In the genomic region with DNA sequence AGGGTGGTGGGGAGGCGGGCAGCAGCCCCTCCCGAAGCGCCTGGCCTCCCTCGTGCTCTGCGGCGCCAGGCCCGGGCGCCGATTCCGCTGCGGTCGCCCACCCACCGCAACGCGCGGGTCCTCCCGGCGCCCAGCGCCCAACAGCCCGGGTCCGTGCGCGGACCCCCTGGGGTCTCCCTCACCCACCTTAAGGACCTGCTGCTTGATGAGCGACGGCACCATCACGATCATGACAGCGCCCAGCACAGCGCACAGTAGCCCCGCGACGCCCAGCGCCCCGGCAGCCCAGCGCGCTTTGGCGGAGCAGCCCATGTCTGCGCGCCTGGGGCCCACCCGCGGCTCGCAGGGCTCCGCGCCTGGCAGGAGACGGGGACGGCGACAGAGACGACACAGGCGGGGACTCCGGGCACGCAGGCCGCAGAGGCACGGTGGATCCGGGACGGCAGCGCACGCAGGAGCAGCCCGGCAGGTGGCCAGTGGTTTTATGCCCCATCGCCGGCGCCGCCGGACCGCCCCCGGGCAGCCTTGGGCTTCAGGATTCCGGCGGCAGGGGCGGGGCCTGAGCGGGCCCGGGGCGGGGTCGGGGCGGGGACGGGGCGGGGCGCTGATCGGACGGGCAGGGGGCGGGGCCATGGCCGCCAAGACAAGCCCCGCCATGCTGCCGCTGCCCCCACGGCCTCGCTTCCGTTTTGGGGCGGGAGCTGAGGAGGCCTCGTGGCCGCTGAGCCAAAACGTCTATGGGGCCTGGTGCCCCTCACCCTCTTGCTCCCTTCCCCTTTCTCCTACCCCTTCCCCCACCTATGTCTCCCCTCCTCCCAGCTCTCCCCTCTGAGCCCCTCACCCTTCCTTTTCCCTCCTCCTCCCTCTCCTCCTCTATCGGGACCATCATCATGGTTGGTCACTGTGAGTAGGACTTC, we compare ENCODE assay signal across 1 cellular context.
TF ChIP-seq lines count a peak whose summit lies in the region.

SCARB1 (minus strand) TSS at position 456 of the 917 bp plus-strand sequence; CDS start at position 312, 144 bp downstream.

TF ChIP-seq in HepG2, 621 proteins besides CTCF, POLR2A, EP300 and RAD21 (continued from another document):
- TF ChIP-seq, protein P1, sequence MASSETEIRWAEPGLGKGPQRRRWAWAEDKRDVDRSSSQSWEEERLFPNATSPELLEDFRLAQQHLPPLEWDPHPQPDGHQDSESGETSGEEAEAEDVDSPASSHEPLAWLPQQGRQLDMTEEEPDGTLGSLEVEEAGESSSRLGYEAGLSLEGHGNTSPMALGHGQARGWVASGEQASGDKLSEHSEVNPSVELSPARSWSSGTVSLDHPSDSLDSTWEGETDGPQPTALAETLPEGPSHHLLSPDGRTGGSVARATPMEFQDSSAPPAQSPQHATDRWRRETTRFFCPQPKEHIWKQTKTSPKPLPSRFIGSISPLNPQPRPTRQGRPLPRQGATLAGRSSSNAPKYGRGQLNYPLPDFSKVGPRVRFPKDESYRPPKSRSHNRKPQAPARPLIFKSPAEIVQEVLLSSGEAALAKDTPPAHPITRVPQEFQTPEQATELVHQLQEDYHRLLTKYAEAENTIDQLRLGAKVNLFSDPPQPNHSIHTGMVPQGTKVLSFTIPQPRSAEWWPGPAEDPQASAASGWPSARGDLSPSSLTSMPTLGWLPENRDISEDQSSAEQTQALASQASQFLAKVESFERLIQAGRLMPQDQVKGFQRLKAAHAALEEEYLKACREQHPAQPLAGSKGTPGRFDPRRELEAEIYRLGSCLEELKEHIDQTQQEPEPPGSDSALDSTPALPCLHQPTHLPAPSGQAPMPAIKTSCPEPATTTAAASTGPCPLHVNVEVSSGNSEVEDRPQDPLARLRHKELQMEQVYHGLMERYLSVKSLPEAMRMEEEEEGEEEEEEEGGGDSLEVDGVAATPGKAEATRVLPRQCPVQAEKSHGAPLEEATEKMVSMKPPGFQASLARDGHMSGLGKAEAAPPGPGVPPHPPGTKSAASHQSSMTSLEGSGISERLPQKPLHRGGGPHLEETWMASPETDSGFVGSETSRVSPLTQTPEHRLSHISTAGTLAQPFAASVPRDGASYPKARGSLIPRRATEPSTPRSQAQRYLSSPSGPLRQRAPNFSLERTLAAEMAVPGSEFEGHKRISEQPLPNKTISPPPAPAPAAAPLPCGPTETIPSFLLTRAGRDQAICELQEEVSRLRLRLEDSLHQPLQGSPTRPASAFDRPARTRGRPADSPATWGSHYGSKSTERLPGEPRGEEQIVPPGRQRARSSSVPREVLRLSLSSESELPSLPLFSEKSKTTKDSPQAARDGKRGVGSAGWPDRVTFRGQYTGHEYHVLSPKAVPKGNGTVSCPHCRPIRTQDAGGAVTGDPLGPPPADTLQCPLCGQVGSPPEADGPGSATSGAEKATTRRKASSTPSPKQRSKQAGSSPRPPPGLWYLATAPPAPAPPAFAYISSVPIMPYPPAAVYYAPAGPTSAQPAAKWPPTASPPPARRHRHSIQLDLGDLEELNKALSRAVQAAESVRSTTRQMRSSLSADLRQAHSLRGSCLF (CRISPR knock-in tag; IDR thresholded peaks at IDR 0.05; ENCODE audit: borderline replicate concordance): no peak
- peak; percentile 54 for TF ChIP-seq DBP (CRISPR knock-in tag; IDR thresholded peaks at IDR 0.05; ENCODE audit: not compliant biosample characterization)
- TF ChIP-seq, protein P2, sequence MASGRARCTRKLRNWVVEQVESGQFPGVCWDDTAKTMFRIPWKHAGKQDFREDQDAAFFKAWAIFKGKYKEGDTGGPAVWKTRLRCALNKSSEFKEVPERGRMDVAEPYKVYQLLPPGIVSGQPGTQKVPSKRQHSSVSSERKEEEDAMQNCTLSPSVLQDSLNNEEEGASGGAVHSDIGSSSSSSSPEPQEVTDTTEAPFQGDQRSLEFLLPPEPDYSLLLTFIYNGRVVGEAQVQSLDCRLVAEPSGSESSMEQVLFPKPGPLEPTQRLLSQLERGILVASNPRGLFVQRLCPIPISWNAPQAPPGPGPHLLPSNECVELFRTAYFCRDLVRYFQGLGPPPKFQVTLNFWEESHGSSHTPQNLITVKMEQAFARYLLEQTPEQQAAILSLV (CRISPR knock-in tag; IDR thresholded peaks at IDR 0.05; ENCODE audit: borderline replicate concordance): peak; percentile 76; the same call in 1 of the 2 replicates
- TF ChIP-seq, protein P3, sequence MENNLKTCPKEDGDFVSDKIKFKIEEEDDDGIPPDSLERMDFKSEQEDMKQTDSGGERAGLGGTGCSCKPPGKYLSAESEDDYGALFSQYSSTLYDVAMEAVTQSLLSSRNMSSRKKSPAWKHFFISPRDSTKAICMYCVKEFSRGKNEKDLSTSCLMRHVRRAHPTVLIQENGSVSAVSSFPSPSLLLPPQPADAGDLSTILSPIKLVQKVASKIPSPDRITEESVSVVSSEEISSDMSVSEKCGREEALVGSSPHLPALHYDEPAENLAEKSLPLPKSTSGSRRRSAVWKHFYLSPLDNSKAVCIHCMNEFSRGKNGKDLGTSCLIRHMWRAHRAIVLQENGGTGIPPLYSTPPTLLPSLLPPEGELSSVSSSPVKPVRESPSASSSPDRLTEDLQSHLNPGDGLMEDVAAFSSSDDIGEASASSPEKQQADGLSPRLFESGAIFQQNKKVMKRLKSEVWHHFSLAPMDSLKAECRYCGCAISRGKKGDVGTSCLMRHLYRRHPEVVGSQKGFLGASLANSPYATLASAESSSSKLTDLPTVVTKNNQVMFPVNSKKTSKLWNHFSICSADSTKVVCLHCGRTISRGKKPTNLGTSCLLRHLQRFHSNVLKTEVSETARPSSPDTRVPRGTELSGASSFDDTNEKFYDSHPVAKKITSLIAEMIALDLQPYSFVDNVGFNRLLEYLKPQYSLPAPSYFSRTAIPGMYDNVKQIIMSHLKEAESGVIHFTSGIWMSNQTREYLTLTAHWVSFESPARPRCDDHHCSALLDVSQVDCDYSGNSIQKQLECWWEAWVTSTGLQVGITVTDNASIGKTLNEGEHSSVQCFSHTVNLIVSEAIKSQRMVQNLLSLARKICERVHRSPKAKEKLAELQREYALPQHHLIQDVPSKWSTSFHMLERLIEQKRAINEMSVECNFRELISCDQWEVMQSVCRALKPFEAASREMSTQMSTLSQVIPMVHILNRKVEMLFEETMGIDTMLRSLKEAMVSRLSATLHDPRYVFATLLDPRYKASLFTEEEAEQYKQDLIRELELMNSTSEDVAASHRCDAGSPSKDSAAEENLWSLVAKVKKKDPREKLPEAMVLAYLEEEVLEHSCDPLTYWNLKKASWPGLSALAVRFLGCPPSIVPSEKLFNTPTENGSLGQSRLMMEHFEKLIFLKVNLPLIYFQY (CRISPR knock-in tag; IDR thresholded peaks at IDR 0.05; ENCODE audit: borderline replicate concordance): peak; percentile 73
- no peak for TF ChIP-seq SOX13 (IDR thresholded peaks at IDR 0.05)
- TF ChIP-seq SOX13 (CRISPR knock-in tag; conservative IDR thresholded peaks at IDR 0.05 in 1 of 2, IDR thresholded peaks at IDR 0.05 in 1 of 2): peak in 1 of 2 experiments; percentile 45; a peak in 1 of 4 replicates
- TF ChIP-seq ZNF318 (CRISPR knock-in tag; IDR thresholded peaks at IDR 0.05): no peak
- peak; percentile 20; the same call in 1 of the 2 replicates for TF ChIP-seq FOSL2 (CRISPR knock-in tag; IDR thresholded peaks at IDR 0.05)
- no peak for TF ChIP-seq ZFP1 (CRISPR knock-in tag; IDR thresholded peaks at IDR 0.05)
